In genomic region chr16:67035364-67035763, GRCh38 we compare ENCODE assay signal across 14 cellular contexts. TPM values are rescaled to one million over a fixed set of nuclear protein-coding genes. Genes with fewer than 3 reads are reported as not detected.
A peak's percentile ranks its signal among the peaks of the same experiment; 100 is the strongest.
DNase-seq lines count a peak whose midpoint lies in the region; ATAC-seq and TF ChIP-seq lines count a peak whose summit lies in the region.
"Had no signal": no experiment of that assay in that cellular context is flagged by ENCODE, and none has a peak within 500 bp of the region (broad histone marks: within the 10 kb centered on the region; RNA-seq: fewer than 3 reads in every experiment).

No MANE protein-coding gene starts in this region.

- H4K91ac ChIP-seq in mesenchymal stem cell (ENCODE audit: low read length): no peak overlapping the region

- H3K36me3 Mint-ChIP-seq in memory B cell: peaks cover 4% of the 10 kb centered on the region

- H3K9me3 Mint-ChIP-seq in memory B cell: no peaks in the 10 kb centered on the region

- H3K4ac ChIP-seq in mesenchymal stem cell (ENCODE audit: low read depth in 1 of 2, low read length in 2 of 2): no peak overlapping the region

- CTCF ChIA-PET in RWPE1 (lab: Yijun Ruan, JAX): no interaction called here

- peaks cover 69% of the 10 kb centered on the region for H3K36me3 ChIP-seq in BLaER1
- H3K36me3 ChIP-seq in DND-41 (ENCODE audit: insufficient read depth, low read length): peaks cover 88% of the 10 kb centered on the region
- H3K36me3 ChIP-seq in mesenchymal stem cell (ENCODE audit: control insufficient read depth in 1 of 2, insufficient read depth in 2 of 2, low read depth in 1 of 2, low read length in 2 of 2): peaks cover 4 to 46% of the 10 kb centered on the region in 2 experiments
- peaks cover 0 to 23% (median 3%) of the 10 kb centered on the region in 4 donors for H3K36me3 ChIP-seq in upper lobe of left lung

- no peak overlapping the region for H2BK5ac ChIP-seq in mesenchymal stem cell (ENCODE audit: low read depth, low read length, poor library complexity, severe bottlenecking)

- H3K4me3 Mint-ChIP-seq in memory B cell: no peak overlapping the region

- H3K9ac ChIP-seq in BLaER1 (no peak overlapping the region), DND-41 (ENCODE audit: low read depth, low read length) (no peak overlapping the region), mesenchymal stem cell (ENCODE audit: low read length) (no peak overlapping the region)

- H4K8ac ChIP-seq in mesenchymal stem cell (ENCODE audit: low read length): no peak overlapping the region

- no peak for DNase-seq in DND-41
- DNase-seq in RWPE1 (ENCODE audit: low spot score): no peak
- DNase-seq in memory B cell (ENCODE audit: low spot score in 2 of 2): no peak
- DNase-seq in mesenchymal stem cell: no peak
- no peak for DNase-seq in upper lobe of left lung
- DNase-seq in NCI-H187 treated with DMSO at 0.1 percent for 48 hours (lab: John Stamatoyannopoulos, UW): no peak
- DNase-seq: ACHN, Kasumi-1, NCI-H146, Right ventricle myocardium superior had no signal

- no peak overlapping the region for H3K18ac ChIP-seq in mesenchymal stem cell (ENCODE audit: low read depth in 1 of 2, low read length in 2 of 2)

- peak overlapping the region; percentile 50 for H3K4me2 ChIP-seq in BLaER1
- peak overlapping the region; percentile 11; the same call in 1 of the 2 replicates for H3K4me2 ChIP-seq in DND-41 (ENCODE audit: insufficient read depth, low read length)
- H3K4me2 ChIP-seq in mesenchymal stem cell (ENCODE audit: low read length, poor library complexity, severe bottlenecking): no peak overlapping the region

- peaks cover 60% of the 10 kb centered on the region for H3K4me1 ChIP-seq in BLaER1
- H3K4me1 ChIP-seq in DND-41 (ENCODE audit: insufficient read depth, low read length): peaks cover 44% of the 10 kb centered on the region
- peaks cover 3% of the 10 kb centered on the region for H3K4me1 ChIP-seq in mesenchymal stem cell (ENCODE audit: control insufficient read depth, insufficient read depth, low read depth, low read length)
- peaks cover 12 to 40% (median 25%) of the 10 kb centered on the region in 4 donors for H3K4me1 ChIP-seq in upper lobe of left lung

- H3K14ac ChIP-seq in mesenchymal stem cell (ENCODE audit: low read length in 2 of 2): no peak overlapping the region

- POLR2A ChIA-PET in RWPE1 (lab: Yijun Ruan, JAX; ENCODE audit: low non-redundant PET): no interaction called here

- no peak overlapping the region for H3K27ac ChIP-seq in BLaER1
- H3K27ac ChIP-seq in DND-41 (ENCODE audit: low read length): no peak overlapping the region
- peak overlapping the region; percentile 25; the same call in 1 of the 2 replicates for H3K27ac ChIP-seq in RWPE1
- H3K27ac ChIP-seq in mesenchymal stem cell (ENCODE audit: low read length, poor library complexity, severe bottlenecking): no peak overlapping the region
- H3K27ac ChIP-seq in upper lobe of left lung: no peak overlapping the region

- peaks cover 100% of the 10 kb centered on the region for H3K79me2 ChIP-seq in DND-41 (ENCODE audit: insufficient read depth, low read length)

- H2BK120ac ChIP-seq in mesenchymal stem cell (ENCODE audit: low read depth, low read length): no peak overlapping the region

- no peak for TF ChIP-seq CTCF in DND-41 (IDR thresholded peaks at IDR 0.05; ENCODE audit: borderline replicate concordance, extremely low read depth, low read length, poor library complexity, severe bottlenecking)
- no peak for TF ChIP-seq CTCF in RWPE1 (conservative IDR thresholded peaks at IDR 0.05; ENCODE audit: low read depth)
- no peak for TF ChIP-seq CTCF in upper lobe of left lung (IDR thresholded peaks at IDR 0.05)

- H3K79me1 ChIP-seq in mesenchymal stem cell (replicated peaks; ENCODE audit: low read length, poor library complexity, severe bottlenecking): peaks cover 3% of the 10 kb centered on the region

- WGBS in mesenchymal stem cell: 100% methylated on average over 1 of the region's 1 CpG
- WGBS in upper lobe of left lung, 2 donors: 61 to 75% methylated on average over 1 of the region's 1 CpG

- no peak for TF ChIP-seq POLR2A in upper lobe of left lung (IDR thresholded peaks at IDR 0.05)

- TF ChIP-seq EP300 in upper lobe of left lung (IDR thresholded peaks at IDR 0.05): no peak

- H4K20me1 ChIP-seq in BLaER1: peaks cover 98% of the 10 kb centered on the region
- H4K20me1 ChIP-seq in DND-41 (ENCODE audit: insufficient read depth, low read length): peaks cover 72% of the 10 kb centered on the region

- no peak overlapping the region for H2BK12ac ChIP-seq in mesenchymal stem cell (ENCODE audit: low read length in 2 of 2)

- H2BK15ac ChIP-seq in mesenchymal stem cell (ENCODE audit: low read depth, poor library complexity, severe bottlenecking): no peak overlapping the region

- H3K27me3 ChIP-seq in BLaER1 (no peaks in the 10 kb centered on the region), DND-41 (ENCODE audit: insufficient read depth, low read length, poor library complexity) (no peaks in the 10 kb centered on the region), mesenchymal stem cell (ENCODE audit: control insufficient read depth in 1 of 2, insufficient read depth in 1 of 2, low read length in 2 of 2) (no peaks in the 10 kb centered on the region), upper lobe of left lung (no peaks in the 10 kb centered on the region)

- H3K4me1 Mint-ChIP-seq in memory B cell: peaks cover 18% of the 10 kb centered on the region

- peak overlapping the region; percentile 28 for H3K27ac Mint-ChIP-seq in memory B cell

- no peak overlapping the region for H2AK5ac ChIP-seq in mesenchymal stem cell (ENCODE audit: low read length, severe bottlenecking)

- no peaks in the 10 kb centered on the region for H3K27me3 Mint-ChIP-seq in memory B cell

- H3K9me3 ChIP-seq in BLaER1 (no peaks in the 10 kb centered on the region), DND-41 (ENCODE audit: insufficient read depth, low read length, severe bottlenecking) (no peaks in the 10 kb centered on the region), mesenchymal stem cell (ENCODE audit: control insufficient read depth, low read length) (no peaks in the 10 kb centered on the region), upper lobe of left lung (no peaks in the 10 kb centered on the region)
- H3K9me3 ChIP-seq: HAP-1 had no signal

- ATAC-seq in DND-41 (ENCODE audit: insufficient read depth, low read depth) (no peak), memory B cell (ENCODE audit: low read depth) (peak; percentile 68), upper lobe of left lung (ENCODE audit: low FRiP score in 2 of 2) (no peak)
- ATAC-seq: HepG2, Panc1 had no signal

- no peak overlapping the region for H3K4me3 ChIP-seq in BLaER1
- H3K4me3 ChIP-seq in DND-41 (ENCODE audit: low read depth in 1 of 2, low read length in 2 of 2): no peak overlapping the region
- no peak overlapping the region for H3K4me3 ChIP-seq in mesenchymal stem cell (ENCODE audit: insufficient read depth in 1 of 2, low read depth in 1 of 2, low read length in 2 of 2)
- no peak overlapping the region for H3K4me3 ChIP-seq in upper lobe of left lung
- H3K4me3 ChIP-seq: HAP-1 had no signal

- H3K23ac ChIP-seq in mesenchymal stem cell (ENCODE audit: low read length in 2 of 2): no peak overlapping the region

- H2AFZ ChIP-seq in DND-41 (ENCODE audit: low read depth, low read length): no peak overlapping the region
- no peak overlapping the region for H2AFZ ChIP-seq in mesenchymal stem cell (ENCODE audit: low read depth, low read length)

RNA-seq across cellular contexts. Expression of gene CBFB, which starts 6.4 kb away (rescaled TPM):
- polyA plus RNA-seq in mesenchymal stem cell (2013, experiment 1 of 2): 37.0 TPM
- polyA plus RNA-seq in mesenchymal stem cell (2013, experiment 2 of 2): 40.1 TPM
- total RNA-seq in upper lobe of left lung: 10 to 100 TPM; 31.4 to 73.4 (median 54.1) TPM

RNA-seq across cellular contexts. Expression of gene CES4A, which starts 47.0 kb away (rescaled TPM):
- polyA plus RNA-seq in mesenchymal stem cell (2013, experiment 1 of 2): 4.4 TPM
- 3.9 TPM for polyA plus RNA-seq in mesenchymal stem cell (2013, experiment 2 of 2)
- total RNA-seq in upper lobe of left lung: 10 to 100 TPM in 5 of 6 donors, 1 to 10 TPM in 1; 9.9 to 39.7 (median 20.2) TPM
